30 cellular contexts compared by ENCODE assay signal in genomic region chr3:25090869-25091453, GRCh38.
DNase-seq lines count a peak whose midpoint lies in the region; ATAC-seq, FAIRE-seq and TF ChIP-seq lines count a peak whose summit lies in the region.
"Had no signal": no experiment of that assay in that cellular context is flagged by ENCODE, and none has a peak within 500 bp of the region (broad histone marks: within the 10 kb centered on the region; RNA-seq: fewer than 3 reads in every experiment).

No MANE protein-coding gene starts in this region.

- no peaks in the 10 kb centered on the region for H3K27me3 ChIP-seq in bronchial epithelial cell (ENCODE audit: control insufficient read depth, insufficient read depth, low read length)
- no peaks in the 10 kb centered on the region for H3K27me3 ChIP-seq in H9 (ENCODE audit: insufficient read depth, low read length)
- H3K27me3 ChIP-seq: SJSA1 had no signal

- H3T11ph ChIP-seq in H9 (ENCODE audit: low read length), result no peak overlapping the region

- peak overlapping the region; percentile 3 for H3K4me3 Mint-ChIP-seq in mesothelial cell of epicardium
- H3K4me3 Mint-ChIP-seq in H9, result no peak overlapping the region
- H3K4me3 Mint-ChIP-seq: B cell; CD8-positive, alpha-beta T cell; GM23338 had no signal

- H3K4me2 ChIP-seq in H9 (ENCODE audit: insufficient read depth, insufficient read length, low read length), result no peak overlapping the region
- H3K4me2 ChIP-seq: GM23338 had no signal

- H3K36me3 Mint-ChIP-seq in mesothelial cell of epicardium, result no peaks in the 10 kb centered on the region
- peaks cover 0 to 5% (median 3%) of the 10 kb centered on the region in 3 experiments; a peak in 2 of 7 replicates for H3K36me3 Mint-ChIP-seq in H9 (ENCODE audit: insufficient read depth in 1 of 3, low read depth in 3 of 3)
- H3K36me3 Mint-ChIP-seq: CD8-positive, alpha-beta T cell had no signal

- no CpG with 5 or more reads among the region's 5 CpGs for WGBS in H9 (ENCODE audit: extremely low coverage, insufficient read length, low lambda C conversion rate)

- H3K4me3 ChIP-seq in bronchial epithelial cell (ENCODE audit: low read depth, low read length), result no peak overlapping the region
- H3K4me3 ChIP-seq: GM12878, GM23338, K562, SJSA1 had no signal

- H3K9me3 Mint-ChIP-seq in mesothelial cell of epicardium, result peaks cover 3% of the 10 kb centered on the region
- no peaks in the 10 kb centered on the region; a peak in 1 of 5 replicates for H3K9me3 Mint-ChIP-seq in H9
- H3K9me3 Mint-ChIP-seq: GM23338 had no signal

- H3K23ac ChIP-seq in H9 (ENCODE audit: insufficient read length, low read depth, low read length), result no peak overlapping the region

- no peak overlapping the region for H2BK5ac ChIP-seq in H9 (ENCODE audit: insufficient read length, low read length)

- no peak overlapping the region for H2BK12ac ChIP-seq in H9 (ENCODE audit: insufficient read length, low read depth, low read length)

- peak; percentile 55 for FAIRE-seq in bronchial epithelial cell (lab: Jason Lieb, UNC)
- FAIRE-seq: GM12878, HTR-8/SVneo, K562 had no signal

- no peak overlapping the region for H2AFZ ChIP-seq in H9 (ENCODE audit: low read length)
- H2AFZ ChIP-seq: GM23338 had no signal

- no peak overlapping the region for H2AK5ac ChIP-seq in H9 (ENCODE audit: insufficient read length, low read length)

- H3K14ac ChIP-seq in H9 (ENCODE audit: insufficient read depth, low read length), result no peak overlapping the region

- H3K4me1 Mint-ChIP-seq in mesothelial cell of epicardium (peaks cover 65% of the 10 kb centered on the region), H9 (peaks cover 25 to 47% of the 10 kb centered on the region in 2 experiments)
- H3K4me1 Mint-ChIP-seq: B cell had no signal

- H3K18ac ChIP-seq in H9 (ENCODE audit: insufficient read length, low read depth, low read length), result no peak overlapping the region

- no peaks in the 10 kb centered on the region for H3K23me2 ChIP-seq in H9 (ENCODE audit: insufficient read length, low read depth, low read length, poor library complexity, severe bottlenecking)

- no peak overlapping the region for H3K9ac ChIP-seq in H9 (ENCODE audit: extremely low read depth, insufficient read length, low read length)

- no peak overlapping the region for H4K8ac ChIP-seq in H9 (replicated peaks; ENCODE audit: insufficient read length, low read depth, low read length)

- no peaks in the 10 kb centered on the region for H3K79me1 ChIP-seq in H9 (ENCODE audit: insufficient read depth, low read depth, low read length, poor library complexity, severe bottlenecking)

- H3K36me3 ChIP-seq in bronchial epithelial cell (ENCODE audit: control insufficient read depth, insufficient read depth, low read length), result no peaks in the 10 kb centered on the region
- H3K36me3 ChIP-seq: SJSA1 had no signal

- H3K4me1 ChIP-seq in H9 (ENCODE audit: insufficient read depth, low read length), result no peaks in the 10 kb centered on the region; the same call in 1 of the 2 replicates
- H3K4me1 ChIP-seq: Caco-2, SJSA1 had no signal

- no peak overlapping the region for H3K56ac ChIP-seq in H9 (ENCODE audit: insufficient read length, low read depth, low read length)

- H3K27me3 Mint-ChIP-seq in mesothelial cell of epicardium (ENCODE audit: low read depth) (no peaks in the 10 kb centered on the region), H9 (ENCODE audit: low read depth) (no peaks in the 10 kb centered on the region)
- H3K27me3 Mint-ChIP-seq: B cell had no signal

- DNase-seq in NCI-H1105 treated with DMSO at 0.1 percent for 48 hours (lab: John Stamatoyannopoulos, UW) (peak; percentile 3), NCI-H1105 (lab: John Stamatoyannopoulos, UW) (no peak), bronchial epithelial cell (ENCODE audit: low read depth) (no peak), mesothelial cell of epicardium (ENCODE audit: low spot score in 2 of 2, unreplicated experiment in 2 of 2) (no peak), H9 (no peak)
- DNase-seq in activated effector memory CD4-positive, alpha-beta T cell treated with Interleukin-2 at 50 U/mL for 16 hours, result no peak
- DNase-seq: Caco-2; CD8-positive, alpha-beta T cell; DMS79; EL; GDM1; HCEC 1CT; Kasumi-1; MV-4-11; NCI-H1694; NCI-H2029 treated with DMSO at 0.1 percent for 48 hours; NCI-H2171; NCI-H524; NCI-H774; Right ventricle myocardium superior; RPMI8226 had no signal

- ATAC-seq in GM18873 (IDR thresholded peaks at IDR 0.05; ENCODE audit: low FRiP score, unreplicated experiment), result no peak
- ATAC-seq: CD8-positive, alpha-beta T cell; GM12878; GM23338; K562 had no signal

- H2BK20ac ChIP-seq in H9 (ENCODE audit: low read depth, low read length, poor library complexity, severe bottlenecking), result no peak overlapping the region

- H4K91ac ChIP-seq in H9 (ENCODE audit: insufficient read length, low read depth, low read length), result no peak overlapping the region

- H3K9me3 ChIP-seq in H9 (ENCODE audit: control insufficient read depth, low read depth, low read length), result no peaks in the 10 kb centered on the region
- H3K9me3 ChIP-seq: Caco-2, SJSA1 had no signal

- no peak overlapping the region for H2BK15ac ChIP-seq in H9 (ENCODE audit: low read depth, low read length)

- H3K27ac ChIP-seq in H9 (ENCODE audit: insufficient read length, low read depth, low read length), result no peak overlapping the region
- H3K27ac ChIP-seq: 22Rv1, C4-2B, SJSA1 had no signal

- no peak overlapping the region for H4K5ac ChIP-seq in H9 (ENCODE audit: insufficient read length, low read depth, low read length)

- no peaks in the 10 kb centered on the region for H4K20me1 ChIP-seq in H9 (ENCODE audit: control insufficient read depth, insufficient read depth, insufficient read length)

- no peak overlapping the region for H3K4ac ChIP-seq in H9 (ENCODE audit: low read depth, low read length)

- no peak overlapping the region for H2BK120ac ChIP-seq in H9 (ENCODE audit: low read depth, low read length, poor library complexity, severe bottlenecking)

- H3K27ac Mint-ChIP-seq in mesothelial cell of epicardium (peak overlapping the region; percentile 67), H9 (no peak overlapping the region)
- H3K27ac Mint-ChIP-seq: B cell; CD8-positive, alpha-beta T cell; GM23338 had no signal

- no peaks in the 10 kb centered on the region for H3K79me2 ChIP-seq in H9 (ENCODE audit: insufficient read depth, low read length)

- TF ChIP-seq CTCF in bronchial epithelial cell (IDR thresholded peaks at IDR 0.05; ENCODE audit: insufficient read depth, low read length, severe bottlenecking) (no peak), mesothelial cell of epicardium (IDR thresholded peaks at IDR 0.05; ENCODE audit: unreplicated experiment) (no peak), H9 (conservative IDR thresholded peaks at IDR 0.05) (no peak)
